Comparison of ENCODE assay signal across 8 cellular contexts in genomic region chr9:129258823-129259301, GRCh38.
A peak's percentile ranks its signal among the peaks of the same experiment; 100 is the strongest.
DNase-seq lines count a peak whose midpoint lies in the region; ATAC-seq, FAIRE-seq and TF ChIP-seq lines count a peak whose summit lies in the region.

No MANE protein-coding gene starts in this region.

- no peak overlapping the region for H3K27ac Mint-ChIP-seq in activated T-helper 2 cell treated with anti-CD3 and anti-CD28 coated beads, Interferon-gamma antibody, Interleukin-2, Interleukin-4, amounts not matched to agents 10 μg/mL and 5 μg/mL and 100 μg/mL, durations not matched to agents 14 hours and 24 hours and 36 hours

- H3K27me3 Mint-ChIP-seq in activated T-helper 2 cell treated with anti-CD3 and anti-CD28 coated beads, Interferon-gamma antibody, Interleukin-2, Interleukin-4, amounts not matched to agents 10 μg/mL and 5 μg/mL and 100 μg/mL, durations not matched to agents 14 hours and 24 hours and 36 hours (ENCODE audit: low read depth), result peaks cover 24% of the 10 kb centered on the region

- no peak for DNase-seq in activated T-helper 2 cell treated with anti-CD3 and anti-CD28 coated beads, Interferon-gamma antibody, Interleukin-2, Interleukin-4, amounts not matched to agents 10 μg/mL and 5 μg/mL and 100 μg/mL, durations not matched to agents 14 hours and 24 hours and 36 hours (ENCODE audit: low spot score)
- peak; percentile 21 for DNase-seq in left cardiac atrium
- DNase-seq in spleen, result peak; percentile 72
- no peak for DNase-seq in urothelium cell line (ENCODE audit: low spot score)
- no peak for DNase-seq in ACHN
- DNase-seq in NCI-H1092 treated with DMSO at 0.1 percent for 48 hours (lab: John Stamatoyannopoulos, UW), result no peak
- DNase-seq in H4 (ENCODE audit: low spot score), result no peak

- in situ Hi-C loops in ACHN (cut with HindIII; ENCODE audit: low pct_ligation_motif_present, low pct_unique_long_range_greater_than_20kb, low sequenced_read_pairs), result no loop called here

- no peaks in the 10 kb centered on the region for H3K9me3 Mint-ChIP-seq in activated T-helper 2 cell treated with anti-CD3 and anti-CD28 coated beads, Interferon-gamma antibody, Interleukin-2, Interleukin-4, amounts not matched to agents 10 μg/mL and 5 μg/mL and 100 μg/mL, durations not matched to agents 14 hours and 24 hours and 36 hours

- TF ChIP-seq POLR2A in spleen (IDR thresholded peaks at IDR 0.05), result no peak

- H3K4me1 Mint-ChIP-seq in activated T-helper 2 cell treated with anti-CD3 and anti-CD28 coated beads, Interferon-gamma antibody, Interleukin-2, Interleukin-4, amounts not matched to agents 10 μg/mL and 5 μg/mL and 100 μg/mL, durations not matched to agents 14 hours and 24 hours and 36 hours (ENCODE audit: low read depth), result peaks cover 29% of the 10 kb centered on the region

- CTCF ChIA-PET in HEK293 (lab: Yijun Ruan, JAX), result interaction anchor here (0.7 to 1.0 kb wide), 2 partner anchors 85 to 1758 kb away, joined by 3 to 5 read pairs; no protein-coding TSS in a partner anchor

- ATAC-seq in left cardiac atrium, result peak in 1 of 2 donors; percentile 2

- H3K36me3 Mint-ChIP-seq in activated T-helper 2 cell treated with anti-CD3 and anti-CD28 coated beads, Interferon-gamma antibody, Interleukin-2, Interleukin-4, amounts not matched to agents 10 μg/mL and 5 μg/mL and 100 μg/mL, durations not matched to agents 14 hours and 24 hours and 36 hours (ENCODE audit: low read depth), result no peaks in the 10 kb centered on the region

- H3K9me3 ChIP-seq in HEK293 (ENCODE audit: control insufficient read depth, insufficient read depth, low read depth, low read length) (no peaks in the 10 kb centered on the region), spleen (no peaks in the 10 kb centered on the region)

- H3K4me1 ChIP-seq in HEK293 (ENCODE audit: control insufficient read depth, insufficient read depth, low read length) (no peaks in the 10 kb centered on the region), spleen (peaks cover 10 to 50% (median 28%) of the 10 kb centered on the region in 6 donors)

- WGBS in spleen, 5 donors, result 20 to 22% (median 21%) methylated on average over 18 of the region's 18 CpGs

- peaks cover 0 to 81% (median 21%) of the 10 kb centered on the region in 7 donors for H3K27me3 ChIP-seq in spleen (replicated peaks in 1 of 7)

- H3K4me3 ChIP-seq in HEK293 (ENCODE audit: low read depth, low read length) (no peak overlapping the region), spleen (peak overlapping the region in 7 of 8 donors; percentile 11 to 61 (median 30))

- H3K27ac ChIP-seq in HEK293 (ENCODE audit: extremely low read depth, low read depth, low read length), result no peak overlapping the region
- no peak overlapping the region for H3K27ac ChIP-seq in spleen

- no peak for TF ChIP-seq CTCF in HEK293 (tag by site-specific recombination; IDR thresholded peaks at IDR 0.05)
- TF ChIP-seq CTCF in spleen (IDR thresholded peaks at IDR 0.05 in 8 of 11, conservative IDR thresholded peaks at IDR 0.05 in 3 of 11), result no peak

- intact Hi-C loops in activated T-helper 2 cell treated with anti-CD3 and anti-CD28 coated beads, Interferon-gamma antibody, Interleukin-2, Interleukin-4, amounts not matched to agents 10 μg/mL and 5 μg/mL and 100 μg/mL, durations not matched to agents 14 hours and 24 hours and 36 hours (cut with micrococcal nuclease), result no loop called here
- intact Hi-C loops in left cardiac atrium (cut with DNase I) (loop anchor here in 1 of 2 donors (10.0 kb wide), 1 partner anchor 84 kb away; the partner anchor contains the start of gene IER5L), spleen (cut with DNase I; ENCODE audit: low total_unique reads) (no loop called here)

- peak overlapping the region; percentile 68 for H3K4me3 Mint-ChIP-seq in activated T-helper 2 cell treated with anti-CD3 and anti-CD28 coated beads, Interferon-gamma antibody, Interleukin-2, Interleukin-4, amounts not matched to agents 10 μg/mL and 5 μg/mL and 100 μg/mL, durations not matched to agents 14 hours and 24 hours and 36 hours (ENCODE audit: low read depth)

- FAIRE-seq in urothelium cell line (lab: Jason Lieb, UNC), result no peak

- H3K36me3 ChIP-seq in HEK293 (ENCODE audit: control insufficient read depth in 2 of 2, insufficient read depth in 1 of 2, low read length in 2 of 2) (no peaks in the 10 kb centered on the region), spleen (no peaks in the 10 kb centered on the region)

- POLR2A ChIA-PET in HEK293 (lab: Yijun Ruan, JAX), result interaction anchor here (1.0 kb wide), 1 partner anchor 81 kb away, joined by 3 read pairs; the partner anchor contains the start of gene IER5L

TF ChIP-seq in HEK293, 187 proteins besides CTCF, POLR2A, EP300 and RAD21:
- TF ChIP-seq ZBTB26 (tag by site-specific recombination; optimal IDR thresholded peaks at IDR 0.05), result peak; percentile 6
- TF ChIP-seq ZNF239 (tag by site-specific recombination; IDR thresholded peaks at IDR 0.05), result no peak
- no peak for TF ChIP-seq MYNN (tag by site-specific recombination; IDR thresholded peaks at IDR 0.05; ENCODE audit: borderline replicate concordance)
- no peak for TF ChIP-seq ZIC2 (tag by site-specific recombination; IDR thresholded peaks at IDR 0.05)
- TF ChIP-seq ZNF221 (tag by site-specific recombination; IDR thresholded peaks at IDR 0.05; ENCODE audit: borderline replicate concordance), result no peak

Comparison
In these comparisons a context has a peak if more than half of its experiments do, and no peak if none do; other contexts are left out.
1. DNase-seq: peak in left cardiac atrium (single experiment) and spleen (single experiment); none in activated T-helper 2 cell treated with anti-CD3 and anti-CD28 coated beads, Interferon-gamma antibody, Interleukin-2, Interleukin-4, amounts not matched to agents 10 μg/mL and 5 μg/mL and 100 μg/mL, durations not matched to agents 14 hours and 24 hours and 36 hours (single experiment), urothelium cell line (single experiment), ACHN (single experiment), NCI-H1092 treated with DMSO at 0.1 percent for 48 hours (single experiment) and H4 (single experiment).